1 cellular context compared by ENCODE assay signal in the genomic region with DNA sequence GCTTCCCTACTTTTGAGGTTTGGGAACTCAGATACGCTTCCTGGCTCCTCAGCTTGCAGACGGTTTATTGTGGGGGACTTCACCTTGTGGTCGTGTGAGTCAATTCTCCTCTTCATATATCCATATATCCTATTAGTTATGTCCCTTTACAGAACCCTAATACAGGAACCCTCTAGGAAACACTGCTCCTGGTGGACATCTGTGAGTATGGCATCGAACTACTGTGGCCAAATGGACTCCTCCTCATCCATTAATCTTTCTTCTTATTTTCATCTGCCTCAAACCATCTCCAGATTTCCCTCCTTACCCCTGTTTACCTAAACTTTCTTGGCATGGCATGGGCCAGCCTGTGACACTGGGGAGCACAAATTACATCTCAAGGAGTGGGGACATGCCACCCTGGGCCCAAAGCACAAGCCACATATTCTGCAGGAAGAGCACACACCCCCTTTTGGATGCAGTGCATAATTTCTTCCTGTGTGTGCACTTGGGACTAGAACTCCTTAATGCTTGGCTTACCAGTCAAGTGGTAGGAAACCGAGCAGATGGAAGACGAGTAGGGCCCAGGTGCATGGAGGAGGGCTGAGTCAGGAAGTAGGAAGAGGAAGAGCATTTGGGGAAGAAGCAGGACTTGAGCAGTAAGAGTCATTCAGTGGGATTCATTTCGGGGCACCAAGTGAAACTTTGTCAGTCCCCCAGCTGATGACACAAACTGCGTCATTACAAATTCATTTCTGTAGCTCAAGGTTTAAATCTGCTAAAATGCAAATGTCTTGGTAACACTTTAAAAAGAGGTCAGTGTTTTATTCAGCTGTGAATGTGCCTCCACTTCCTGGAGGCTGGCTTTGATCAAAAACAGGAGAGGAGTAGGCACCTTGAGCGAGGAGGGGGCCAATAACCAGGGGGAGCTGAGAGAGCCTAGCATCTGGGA.
TF ChIP-seq lines count a peak whose summit lies in the region.

No MANE protein-coding gene starts in this region.

TF ChIP-seq in SK-N-SH, 30 proteins besides CTCF, POLR2A, EP300 and RAD21 (continued from another document):
- TF ChIP-seq, protein P1, sequence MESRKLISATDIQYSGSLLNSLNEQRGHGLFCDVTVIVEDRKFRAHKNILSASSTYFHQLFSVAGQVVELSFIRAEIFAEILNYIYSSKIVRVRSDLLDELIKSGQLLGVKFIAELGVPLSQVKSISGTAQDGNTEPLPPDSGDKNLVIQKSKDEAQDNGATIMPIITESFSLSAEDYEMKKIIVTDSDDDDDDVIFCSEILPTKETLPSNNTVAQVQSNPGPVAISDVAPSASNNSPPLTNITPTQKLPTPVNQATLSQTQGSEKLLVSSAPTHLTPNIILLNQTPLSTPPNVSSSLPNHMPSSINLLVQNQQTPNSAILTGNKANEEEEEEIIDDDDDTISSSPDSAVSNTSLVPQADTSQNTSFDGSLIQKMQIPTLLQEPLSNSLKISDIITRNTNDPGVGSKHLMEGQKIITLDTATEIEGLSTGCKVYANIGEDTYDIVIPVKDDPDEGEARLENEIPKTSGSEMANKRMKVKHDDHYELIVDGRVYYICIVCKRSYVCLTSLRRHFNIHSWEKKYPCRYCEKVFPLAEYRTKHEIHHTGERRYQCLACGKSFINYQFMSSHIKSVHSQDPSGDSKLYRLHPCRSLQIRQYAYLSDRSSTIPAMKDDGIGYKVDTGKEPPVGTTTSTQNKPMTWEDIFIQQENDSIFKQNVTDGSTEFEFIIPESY (IDR thresholded peaks at IDR 0.05; ENCODE audit: borderline replicate concordance, low read depth) = no peak
- TF ChIP-seq PBX3 (IDR thresholded peaks at IDR 0.05) (no peak), POLR2AphosphoS5 (IDR thresholded peaks at IDR 0.05; ENCODE audit: low read depth, low read length) (no peak), SIN3A (IDR thresholded peaks at IDR 0.05; ENCODE audit: borderline replicate concordance, low read depth, low read length) (no peak), YY1 (IDR thresholded peaks at IDR 0.05; ENCODE audit: low read depth) (no peak), CHD2 (IDR thresholded peaks at IDR 0.05; ENCODE audit: low read length, partially characterized antibody) (no peak), GABPA (IDR thresholded peaks at IDR 0.05; ENCODE audit: low read depth) (no peak), FOSL2 (IDR thresholded peaks at IDR 0.05; ENCODE audit: borderline replicate concordance, low read depth) (no peak), RFX5 (IDR thresholded peaks at IDR 0.05; ENCODE audit: low read length) (no peak), SMC3 (IDR thresholded peaks at IDR 0.05; ENCODE audit: low read depth, low read length) (no peak), ELF1 (IDR thresholded peaks at IDR 0.05) (no peak), JUND (IDR thresholded peaks at IDR 0.05) (no peak), MEF2A (IDR thresholded peaks at IDR 0.05; ENCODE audit: borderline replicate concordance, low read depth) (no peak), USF1 (IDR thresholded peaks at IDR 0.05; ENCODE audit: borderline replicate concordance, low read depth) (no peak), IRF3 (IDR thresholded peaks at IDR 0.05; ENCODE audit: low read depth, low read length) (no peak), TCF12 (IDR thresholded peaks at IDR 0.05) (no peak)
